Comparison of ENCODE assay signal across 8 cellular contexts in the genomic region with DNA sequence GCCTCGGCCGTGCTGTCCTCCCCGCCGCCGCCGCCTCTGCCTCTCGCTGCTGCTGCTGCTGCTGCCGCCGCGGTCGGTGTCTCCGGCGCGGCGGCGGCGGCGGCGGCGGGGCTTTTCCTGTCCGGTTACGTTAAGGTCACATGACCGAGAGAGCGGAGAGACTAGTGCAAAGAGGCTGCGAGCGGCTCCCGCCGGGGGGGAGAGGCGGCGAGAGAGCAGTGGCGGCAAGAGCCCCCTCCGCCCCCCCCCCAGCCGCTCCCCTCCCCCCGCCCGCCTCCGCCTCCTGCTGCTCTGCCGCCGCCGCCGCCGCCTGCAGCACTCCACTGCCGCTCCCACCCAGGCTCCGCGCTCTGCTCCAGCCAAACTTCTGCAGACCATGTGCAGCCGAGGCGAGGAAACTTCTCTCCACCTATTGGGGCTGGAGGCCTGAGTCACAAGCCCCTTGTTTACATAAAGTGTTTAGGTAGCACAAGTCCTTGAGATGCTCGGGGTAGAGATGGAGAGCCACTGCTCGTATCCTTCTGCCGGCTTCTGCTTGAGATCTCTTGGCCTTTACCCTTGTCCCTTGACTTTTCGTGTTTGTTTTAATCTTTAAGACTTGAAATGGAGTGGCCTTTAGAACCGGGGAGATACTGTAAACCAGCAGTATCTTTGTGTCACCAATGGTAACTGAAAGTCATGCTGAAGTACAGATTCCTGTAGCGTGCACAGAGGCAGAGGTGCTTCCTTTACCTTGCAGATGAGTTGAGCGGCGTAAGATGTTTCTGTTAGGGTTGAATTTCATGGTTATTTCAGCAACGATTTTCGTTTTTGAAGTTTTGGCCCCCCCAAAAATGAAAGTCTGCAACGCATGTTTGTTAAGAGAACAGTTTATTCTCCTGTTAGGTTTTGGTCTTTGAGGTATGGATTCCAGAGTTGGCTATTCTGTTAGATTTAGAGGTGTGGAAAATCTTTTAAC. TPM values are rescaled to one million over a fixed set of nuclear protein-coding genes. Genes with fewer than 3 reads are reported as not detected.
DNase-seq lines count a peak whose midpoint lies in the region; ATAC-seq and TF ChIP-seq lines count a peak whose summit lies in the region.

A gene with protein sequence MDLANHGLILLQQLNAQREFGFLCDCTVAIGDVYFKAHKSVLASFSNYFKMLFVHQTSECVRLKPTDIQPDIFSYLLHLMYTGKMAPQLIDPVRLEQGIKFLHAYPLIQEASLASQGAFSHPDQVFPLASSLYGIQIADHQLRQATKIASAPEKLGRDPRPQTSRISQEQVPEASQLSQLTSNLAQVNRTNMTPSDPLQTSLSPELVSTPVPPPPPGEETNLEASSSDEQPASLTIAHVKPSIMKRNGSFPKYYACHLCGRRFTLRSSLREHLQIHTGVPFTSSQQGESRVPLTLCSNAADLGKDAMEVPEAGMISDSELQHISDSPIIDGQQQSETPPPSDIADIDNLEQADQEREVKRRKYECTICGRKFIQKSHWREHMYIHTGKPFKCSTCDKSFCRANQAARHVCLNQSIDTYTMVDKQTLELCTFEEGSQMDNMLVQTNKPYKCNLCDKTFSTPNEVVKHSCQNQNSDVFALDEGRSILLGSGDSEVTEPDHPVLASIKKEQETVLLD (minus strand): TSS at position 89 of the 958 bp plus-strand sequence. CDS start 17,922 bp downstream, outside the sequence.

- CTCF ChIA-PET in AG04450 (lab: Charles Lee), result interaction anchor here (0.7 to 1.6 kb wide), 3 partner anchors 13 to 49 kb away, joined by 3 to 4 read pairs (median 3); no protein-coding TSS in a partner anchor

- peaks cover 0 to 2% of the 10 kb centered on the region in 2 donors for H3K36me3 ChIP-seq in mucosa of rectum (ENCODE audit: control insufficient read depth in 2 of 2, insufficient read depth in 2 of 2, low read length in 2 of 2)

- H3K9ac ChIP-seq in mucosa of rectum (ENCODE audit: low read depth in 1 of 2, low read length in 2 of 2), result peak within 1 kb of the TSS; percentile 65 to 96

- peaks cover 23 to 37% of the 10 kb centered on the region in 2 donors for H3K4me1 ChIP-seq in mucosa of rectum (ENCODE audit: control insufficient read depth in 2 of 2, insufficient read depth in 2 of 2, low read length in 2 of 2)

- H3K27ac ChIP-seq in AG04450 (ENCODE audit: low read depth, low read length) (peak within 1 kb of the TSS; percentile 83), mucosa of rectum (ENCODE audit: low read depth in 2 of 2, low read length in 2 of 2) (peak within 1 kb of the TSS; percentile 98 to 99)

- H3K9me3 ChIP-seq in AG04450 (ENCODE audit: control insufficient read depth, insufficient read depth, low read length) (no peaks in the 10 kb centered on the region), mucosa of rectum (ENCODE audit: control insufficient read depth in 2 of 2, low read length in 2 of 2) (no peaks in the 10 kb centered on the region)

- TF ChIP-seq CTCF in AG04450 (IDR thresholded peaks at IDR 0.05; ENCODE audit: low read depth, low read length), result no peak

- H3K27me3 ChIP-seq in AG04450 (ENCODE audit: control insufficient read depth, insufficient read depth, low read length), result no peaks in the 10 kb centered on the region
- H3K27me3 ChIP-seq in mucosa of rectum (ENCODE audit: control insufficient read depth in 2 of 2, insufficient read depth in 2 of 2, low read length in 2 of 2), result no peaks in the 10 kb centered on the region

- H3K4me3 ChIP-seq in AG04450 (ENCODE audit: low read depth, low read length) (peak within 1 kb of the TSS; percentile 72), mucosa of rectum (ENCODE audit: low read length in 2 of 2) (peak within 1 kb of the TSS; percentile 90 to 91)

- POLR2A ChIA-PET in AG04450 (lab: Yijun Ruan, JAX), result no interaction called here

- peak; percentile 4 for TF ChIP-seq POLR2A in erythroblast (IDR thresholded peaks at IDR 0.05; ENCODE audit: low read length)

- DNase-seq in AG04450 (ENCODE audit: low read depth, low spot score) (peak; percentile 75), OCI-M1 (lab: John Stamatoyannopoulos, UW) (peak; percentile 89), activated T-cell treated with anti-CD3 and anti-CD28 coated beads for 48 hours (ENCODE audit: low read depth) (peak; percentile 51), erythroblast (lab: John Stamatoyannopoulos, UW) (peak; percentile 84)
- DNase-seq in stimulated activated CD8-positive, alpha-beta memory T cell treated with anti-CD3 and anti-CD28 coated beads, Interleukin-4, amount 100 ng/mL, for 48 hours, result peak; percentile 73

- ATAC-seq in GM18907 (IDR thresholded peaks at IDR 0.05; ENCODE audit: unreplicated experiment) (peak; percentile 22), HG03521 (IDR thresholded peaks at IDR 0.05; ENCODE audit: unreplicated experiment) (peak; percentile 7)

RNA-seq across cellular contexts. Expression of the gene that starts here (rescaled TPM):
- 20.9 and 22.3 TPM in 2 replicates for polyA plus RNA-seq in AG04450 (2011; rRNA removed)
- 28.3 and 28.8 TPM in 2 replicates for polyA minus RNA-seq in AG04450 (2011; rRNA and poly(A)+ RNA removed)

Comparison
In these comparisons a context has a peak if more than half of its experiments do, and no peak if none do; other contexts are left out.
1. Peak in every context shown above with its lines: DNase-seq, ATAC-seq, H3K4me3 ChIP-seq and H3K27ac ChIP-seq.